1 cellular context compared by ENCODE assay signal in genomic region chr5:173327948-173328895, GRCh38.
TF ChIP-seq lines count a peak whose summit lies in the region.

Gene STC2 (minus strand): TSS chr5:173328414. CDS start chr5:173328193, 221 bp downstream.

TF ChIP-seq in K562, 482 proteins besides CTCF, POLR2A, EP300 and RAD21 (continued from another document and continues in another):
- peak; percentile 94 for TF ChIP-seq MGA (IDR thresholded peaks at IDR 0.05)
- 0 out of 2 replicates have a peak, but pooled peaks have one; percentile 25 for TF ChIP-seq PML (IDR thresholded peaks at IDR 0.05; ENCODE audit: low read length)
- no peak for TF ChIP-seq RHOXF2B (CRISPR knock-in tag; conservative IDR thresholded peaks at IDR 0.05)
- TF ChIP-seq WHSC1 (IDR thresholded peaks at IDR 0.05; ENCODE audit: low read length), result no peak
- TF ChIP-seq ZNF134 (CRISPR knock-in tag; conservative IDR thresholded peaks at IDR 0.05), result no peak
- no peak for TF ChIP-seq SIX5 (IDR thresholded peaks at IDR 0.05; ENCODE audit: borderline replicate concordance in 1 of 2, insufficient read depth in 1 of 2, low read depth in 1 of 2, low read length in 2 of 2)
- TF ChIP-seq HMG20A (CRISPR knock-in tag; conservative IDR thresholded peaks at IDR 0.05), result no peak
- TF ChIP-seq ZNF41 (CRISPR knock-in tag; conservative IDR thresholded peaks at IDR 0.05), result no peak
- TF ChIP-seq CEBPB (tag; IDR thresholded peaks at IDR 0.05), result no peak; the same call in 1 of the 2 replicates
- peak; percentile 24; the same call in 1 of the 2 replicates for TF ChIP-seq ATF6 (CRISPR knock-in tag; IDR thresholded peaks at IDR 0.05)
- TF ChIP-seq THRAP3 (IDR thresholded peaks at IDR 0.05; ENCODE audit: borderline replicate concordance), result no peak
- peak; percentile 70; the same call in 1 of the 2 replicates for TF ChIP-seq GATAD2A (IDR thresholded peaks at IDR 0.05)
- no peak for TF ChIP-seq LEF1 (IDR thresholded peaks at IDR 0.05)
- no peak for TF ChIP-seq CHD2 (IDR thresholded peaks at IDR 0.05; ENCODE audit: low read depth, low read length)
- peak; percentile 96 for TF ChIP-seq POLR2G (IDR thresholded peaks at IDR 0.05; ENCODE audit: low read depth, low read length)
- TF ChIP-seq L3MBTL2 (IDR thresholded peaks at IDR 0.05), result peak; percentile 91
- TF ChIP-seq PKNOX1 (IDR thresholded peaks at IDR 0.05), result peak; percentile 55
- TF ChIP-seq KDM4B (IDR thresholded peaks at IDR 0.05; ENCODE audit: borderline replicate concordance in 2 of 2, low read depth in 1 of 2), result no peak
- TF ChIP-seq HNRNPK (IDR thresholded peaks at IDR 0.05; ENCODE audit: low read depth, low read length, poor library complexity, severe bottlenecking), result no peak
- TF ChIP-seq MAFK (IDR thresholded peaks at IDR 0.05; ENCODE audit: low read length), result no peak
- TF ChIP-seq, protein P1, sequence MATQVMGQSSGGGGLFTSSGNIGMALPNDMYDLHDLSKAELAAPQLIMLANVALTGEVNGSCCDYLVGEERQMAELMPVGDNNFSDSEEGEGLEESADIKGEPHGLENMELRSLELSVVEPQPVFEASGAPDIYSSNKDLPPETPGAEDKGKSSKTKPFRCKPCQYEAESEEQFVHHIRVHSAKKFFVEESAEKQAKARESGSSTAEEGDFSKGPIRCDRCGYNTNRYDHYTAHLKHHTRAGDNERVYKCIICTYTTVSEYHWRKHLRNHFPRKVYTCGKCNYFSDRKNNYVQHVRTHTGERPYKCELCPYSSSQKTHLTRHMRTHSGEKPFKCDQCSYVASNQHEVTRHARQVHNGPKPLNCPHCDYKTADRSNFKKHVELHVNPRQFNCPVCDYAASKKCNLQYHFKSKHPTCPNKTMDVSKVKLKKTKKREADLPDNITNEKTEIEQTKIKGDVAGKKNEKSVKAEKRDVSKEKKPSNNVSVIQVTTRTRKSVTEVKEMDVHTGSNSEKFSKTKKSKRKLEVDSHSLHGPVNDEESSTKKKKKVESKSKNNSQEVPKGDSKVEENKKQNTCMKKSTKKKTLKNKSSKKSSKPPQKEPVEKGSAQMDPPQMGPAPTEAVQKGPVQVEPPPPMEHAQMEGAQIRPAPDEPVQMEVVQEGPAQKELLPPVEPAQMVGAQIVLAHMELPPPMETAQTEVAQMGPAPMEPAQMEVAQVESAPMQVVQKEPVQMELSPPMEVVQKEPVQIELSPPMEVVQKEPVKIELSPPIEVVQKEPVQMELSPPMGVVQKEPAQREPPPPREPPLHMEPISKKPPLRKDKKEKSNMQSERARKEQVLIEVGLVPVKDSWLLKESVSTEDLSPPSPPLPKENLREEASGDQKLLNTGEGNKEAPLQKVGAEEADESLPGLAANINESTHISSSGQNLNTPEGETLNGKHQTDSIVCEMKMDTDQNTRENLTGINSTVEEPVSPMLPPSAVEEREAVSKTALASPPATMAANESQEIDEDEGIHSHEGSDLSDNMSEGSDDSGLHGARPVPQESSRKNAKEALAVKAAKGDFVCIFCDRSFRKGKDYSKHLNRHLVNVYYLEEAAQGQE (CRISPR knock-in tag; IDR thresholded peaks at IDR 0.05; ENCODE audit: low read depth), result no peak
- TF ChIP-seq USF2 (CRISPR knock-in tag; IDR thresholded peaks at IDR 0.05), result peak; percentile 63
- TF ChIP-seq RBM39 (optimal IDR thresholded peaks at IDR 0.05; ENCODE audit: low read depth, low read length), result no peak
- no peak for TF ChIP-seq CSDE1 (IDR thresholded peaks at IDR 0.05)
- TF ChIP-seq, protein P2, sequence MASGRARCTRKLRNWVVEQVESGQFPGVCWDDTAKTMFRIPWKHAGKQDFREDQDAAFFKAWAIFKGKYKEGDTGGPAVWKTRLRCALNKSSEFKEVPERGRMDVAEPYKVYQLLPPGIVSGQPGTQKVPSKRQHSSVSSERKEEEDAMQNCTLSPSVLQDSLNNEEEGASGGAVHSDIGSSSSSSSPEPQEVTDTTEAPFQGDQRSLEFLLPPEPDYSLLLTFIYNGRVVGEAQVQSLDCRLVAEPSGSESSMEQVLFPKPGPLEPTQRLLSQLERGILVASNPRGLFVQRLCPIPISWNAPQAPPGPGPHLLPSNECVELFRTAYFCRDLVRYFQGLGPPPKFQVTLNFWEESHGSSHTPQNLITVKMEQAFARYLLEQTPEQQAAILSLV (tag; IDR thresholded peaks at IDR 0.05), result no peak
- no peak for TF ChIP-seq MYBL2 (IDR thresholded peaks at IDR 0.05; ENCODE audit: low read depth)
- no peak for TF ChIP-seq MYBL2 (CRISPR knock-in tag; IDR thresholded peaks at IDR 0.05; ENCODE audit: borderline replicate concordance)
- peak; percentile 82 for TF ChIP-seq POLR2H (tag; IDR thresholded peaks at IDR 0.05; ENCODE audit: low read depth)
- no peak for TF ChIP-seq SAFB2 (IDR thresholded peaks at IDR 0.05; ENCODE audit: borderline replicate concordance, low read depth, low read length, severe bottlenecking)
- TF ChIP-seq PRPF4 (IDR thresholded peaks at IDR 0.05; ENCODE audit: insufficient read depth, low read depth, low read length, poor library complexity, severe bottlenecking), result peak; percentile 2
- TF ChIP-seq PPARD (CRISPR knock-in tag; IDR thresholded peaks at IDR 0.05), result no peak
- TF ChIP-seq SUPT5H (IDR thresholded peaks at IDR 0.05), result peak; percentile 76
- peak; percentile 28 for TF ChIP-seq SMAD1 (IDR thresholded peaks at IDR 0.05; ENCODE audit: low read depth, low read length, partially characterized antibody)
- TF ChIP-seq RBM14 (IDR thresholded peaks at IDR 0.05; ENCODE audit: borderline replicate concordance, insufficient read depth, low read depth, low read length), result no peak
- no peak for TF ChIP-seq ZBTB8A (IDR thresholded peaks at IDR 0.05; ENCODE audit: partially characterized antibody)
- no peak for TF ChIP-seq ZNF197 (CRISPR knock-in tag; IDR thresholded peaks at IDR 0.05; ENCODE audit: low read depth)
- TF ChIP-seq ZNF133 (CRISPR knock-in tag; IDR thresholded peaks at IDR 0.05), result no peak
- peak; percentile 49; the same call in 1 of the 2 replicates for TF ChIP-seq SP1 (CRISPR knock-in tag; IDR thresholded peaks at IDR 0.05)
- TF ChIP-seq, protein P3, sequence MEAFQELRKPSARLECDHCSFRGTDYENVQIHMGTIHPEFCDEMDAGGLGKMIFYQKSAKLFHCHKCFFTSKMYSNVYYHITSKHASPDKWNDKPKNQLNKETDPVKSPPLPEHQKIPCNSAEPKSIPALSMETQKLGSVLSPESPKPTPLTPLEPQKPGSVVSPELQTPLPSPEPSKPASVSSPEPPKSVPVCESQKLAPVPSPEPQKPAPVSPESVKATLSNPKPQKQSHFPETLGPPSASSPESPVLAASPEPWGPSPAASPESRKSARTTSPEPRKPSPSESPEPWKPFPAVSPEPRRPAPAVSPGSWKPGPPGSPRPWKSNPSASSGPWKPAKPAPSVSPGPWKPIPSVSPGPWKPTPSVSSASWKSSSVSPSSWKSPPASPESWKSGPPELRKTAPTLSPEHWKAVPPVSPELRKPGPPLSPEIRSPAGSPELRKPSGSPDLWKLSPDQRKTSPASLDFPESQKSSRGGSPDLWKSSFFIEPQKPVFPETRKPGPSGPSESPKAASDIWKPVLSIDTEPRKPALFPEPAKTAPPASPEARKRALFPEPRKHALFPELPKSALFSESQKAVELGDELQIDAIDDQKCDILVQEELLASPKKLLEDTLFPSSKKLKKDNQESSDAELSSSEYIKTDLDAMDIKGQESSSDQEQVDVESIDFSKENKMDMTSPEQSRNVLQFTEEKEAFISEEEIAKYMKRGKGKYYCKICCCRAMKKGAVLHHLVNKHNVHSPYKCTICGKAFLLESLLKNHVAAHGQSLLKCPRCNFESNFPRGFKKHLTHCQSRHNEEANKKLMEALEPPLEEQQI (IDR thresholded peaks at IDR 0.05), result no peak
- no peak for TF ChIP-seq ZNF668 (CRISPR knock-in tag; IDR thresholded peaks at IDR 0.05)
- 0 out of 2 replicates have a peak, but pooled peaks have one; percentile 51 for TF ChIP-seq TAF7 (tag; IDR thresholded peaks at IDR 0.05)
